ENCODE assay signal across 14 cellular contexts in the genomic region with DNA sequence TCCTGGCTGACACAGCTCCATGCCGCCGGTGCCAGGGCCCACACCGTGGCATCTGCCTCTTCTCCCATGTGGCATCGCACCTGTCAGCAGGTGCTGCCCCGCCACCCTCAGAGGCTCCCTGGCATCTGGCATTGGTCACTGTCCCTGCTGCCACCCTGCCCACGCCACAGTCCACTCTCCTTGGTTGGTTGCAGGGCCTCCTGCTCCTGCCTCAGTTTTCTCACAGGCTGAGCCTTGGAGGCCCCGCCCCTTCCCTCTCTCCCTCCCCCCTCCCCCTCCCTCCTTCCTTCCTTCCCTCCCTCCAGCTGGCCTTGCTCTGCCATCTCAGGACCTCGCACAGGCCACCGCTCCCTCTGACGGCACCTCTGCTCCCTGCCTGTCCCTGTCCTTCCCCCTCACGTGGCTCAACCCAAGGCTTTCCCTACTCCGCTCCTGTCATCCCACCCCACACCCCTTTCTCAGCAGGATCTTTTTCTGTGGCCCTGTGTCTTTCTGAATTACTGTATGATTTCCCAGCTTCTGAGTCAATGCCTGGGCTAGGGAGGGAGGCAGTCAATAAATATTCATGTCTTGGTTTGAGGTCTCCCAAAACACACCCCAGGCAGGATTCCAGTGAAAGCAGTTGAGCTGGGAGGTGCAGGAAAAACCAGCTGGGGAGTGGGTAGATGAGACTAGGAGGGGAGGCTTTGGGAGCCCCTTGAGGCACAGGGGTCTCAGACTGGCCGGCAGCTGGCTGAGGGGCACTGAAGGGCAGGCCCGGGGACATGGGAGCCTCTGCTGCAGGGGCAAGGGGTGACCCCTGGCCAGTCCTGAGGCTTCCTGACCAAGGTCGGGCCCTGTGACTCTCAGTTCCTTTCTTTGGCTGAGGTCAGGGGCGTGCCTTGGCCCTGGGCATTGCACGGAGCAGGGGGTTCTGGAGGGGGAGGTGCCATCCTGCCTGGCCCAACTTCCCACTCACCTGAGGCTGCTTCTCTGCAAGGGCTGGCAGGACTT.
DNase-seq lines count a peak whose midpoint lies in the region; ATAC-seq and TF ChIP-seq lines count a peak whose summit lies in the region.
"Had no signal": no experiment of that assay in that cellular context is flagged by ENCODE, and none has a peak within 500 bp of the region (broad histone marks: within the 10 kb centered on the region; RNA-seq: fewer than 3 reads in every experiment).

No MANE protein-coding gene starts in this region.

- peaks cover 13% of the 10 kb centered on the region for H3K36me3 Mint-ChIP-seq in osteocyte (ENCODE audit: unreplicated experiment)

- no peak for TF ChIP-seq CTCF in AG10803 (conservative IDR thresholded peaks at IDR 0.05; ENCODE audit: low read length)
- no peak for TF ChIP-seq CTCF in RWPE2 (IDR thresholded peaks at IDR 0.05; ENCODE audit: poor library complexity, severe bottlenecking)
- no peak for TF ChIP-seq CTCF in right atrium auricular region (IDR thresholded peaks at IDR 0.05)
- TF ChIP-seq CTCF in osteocyte (IDR thresholded peaks at IDR 0.05) = no peak

- peaks cover 7% of the 10 kb centered on the region for H3K9me3 Mint-ChIP-seq in osteocyte (ENCODE audit: unreplicated experiment)

- no peak overlapping the region for H3K4me3 Mint-ChIP-seq in osteocyte (ENCODE audit: unreplicated experiment)

- peak overlapping the region; percentile 65 for H3K27ac Mint-ChIP-seq in osteocyte (ENCODE audit: unreplicated experiment)

- H3K4me1 Mint-ChIP-seq in osteocyte (ENCODE audit: unreplicated experiment) = peaks cover 33% of the 10 kb centered on the region

- no peaks in the 10 kb centered on the region for H3K27me3 Mint-ChIP-seq in osteocyte (ENCODE audit: unreplicated experiment)

- H3K4me3 ChIP-seq in AG10803 (ENCODE audit: low read length) (no peak overlapping the region), RWPE2 (ENCODE audit: severe bottlenecking) (no peak overlapping the region), right atrium auricular region (no peak overlapping the region)
- H3K4me3 ChIP-seq: HAP-1 had no signal

- H3K9me3 ChIP-seq in RWPE2 (ENCODE audit: severe bottlenecking) (peaks cover under 1% of the 10 kb centered on the region), right atrium auricular region (peaks cover 2 to 6% of the 10 kb centered on the region in 2 donors)
- H3K9me3 ChIP-seq: HAP-1, SK-N-SH had no signal

- ATAC-seq in RWPE2 (ENCODE audit: low read depth) = no peak
- ATAC-seq: activated CD4-positive, CD25-positive, alpha-beta regulatory T cell treated with anti-CD3 and anti-CD28 coated beads, Interleukin-2, amount 50 U/mL, for 24 hours had no signal

- DNase-seq in AG10803 (ENCODE audit: low read depth) (peak; percentile 13), RWPE2 (ENCODE audit: low spot score) (peak; percentile 56), right atrium auricular region (ENCODE audit: low spot score) (no peak), osteocyte (ENCODE audit: extremely low spot score, unreplicated experiment) (no peak), NCI-H2107 treated with DMSO at 0.1 percent for 48 hours (lab: John Stamatoyannopoulos, UW; ENCODE audit: unreplicated experiment) (no peak), kidney glomerular epithelial cell (lab: John Stamatoyannopoulos, UW) (no peak), GDM1 (lab: John Stamatoyannopoulos, UW) (no peak), A172 (ENCODE audit: low spot score) (no peak)
- DNase-seq: DMS79 treated with DMSO at 0.1 percent for 48 hours, NCI-H1417 treated with DMSO at 0.1 percent for 48 hours, NCI-H748 treated with DMSO at 0.1 percent for 48 hours, SK-N-SH had no signal

- H3K4me1 ChIP-seq in RWPE2 (ENCODE audit: insufficient read depth, poor library complexity, severe bottlenecking) (no peaks in the 10 kb centered on the region), right atrium auricular region (peaks cover 0 to 49% of the 10 kb centered on the region in 2 donors)

- H3K36me3 ChIP-seq in RWPE2 (ENCODE audit: low read depth) (no peaks in the 10 kb centered on the region), right atrium auricular region (no peaks in the 10 kb centered on the region)
- H3K36me3 ChIP-seq: HAP-1 had no signal

- H3K27ac ChIP-seq in RWPE2 (ENCODE audit: poor library complexity, severe bottlenecking) = no peak overlapping the region
- H3K27ac ChIP-seq in right atrium auricular region = peak overlapping the region; percentile 6 to 8

- H3K27me3 ChIP-seq in RWPE2 (ENCODE audit: insufficient read depth, poor library complexity, severe bottlenecking) (no peaks in the 10 kb centered on the region), right atrium auricular region (no peaks in the 10 kb centered on the region)

Comparison
In these comparisons a context has a peak if more than half of its experiments do, and no peak if none do; other contexts are left out.
1. DNase-seq: peak in AG10803 (single experiment) and RWPE2 (single experiment); none in right atrium auricular region (single experiment), osteocyte (single experiment), NCI-H2107 treated with DMSO at 0.1 percent for 48 hours (single experiment), kidney glomerular epithelial cell (single experiment), GDM1 (single experiment) and A172 (single experiment).